ENCODE assay signal across 23 cellular contexts in the genomic region with DNA sequence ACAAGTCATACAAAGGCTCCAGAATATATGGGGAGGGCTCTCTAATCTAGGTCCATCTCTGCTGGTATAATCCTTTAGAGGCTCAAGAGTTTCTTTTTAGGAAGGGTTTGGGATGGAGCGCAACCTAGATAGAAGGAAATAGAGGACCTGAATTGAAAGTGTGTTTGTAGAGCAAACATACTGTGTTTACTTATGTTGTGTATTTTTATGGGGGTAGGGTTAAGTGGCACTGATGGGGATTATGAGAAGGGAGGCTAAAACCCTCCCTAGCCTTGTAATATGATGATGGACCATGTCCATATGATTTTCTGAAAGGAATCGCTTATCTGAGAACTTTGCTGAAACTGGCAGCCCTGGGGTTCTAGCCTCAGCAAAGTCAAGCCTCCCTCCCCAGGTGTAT. TPM values are rescaled to one million over a fixed set of nuclear protein-coding genes. Genes with fewer than 3 reads are reported as not detected.
A peak's percentile ranks its signal among the peaks of the same experiment; 100 is the strongest.
DNase-seq lines count a peak whose midpoint lies in the region; TF ChIP-seq lines count a peak whose summit lies in the region.
"Had no signal": no experiment of that assay in that cellular context is flagged by ENCODE, and none has a peak within 500 bp of the region (broad histone marks: within the 10 kb centered on the region; RNA-seq: fewer than 3 reads in every experiment).

No MANE protein-coding gene starts in this region.

- H3K4me3 ChIP-seq in liver (ENCODE audit: low read depth in 1 of 3, low read length in 3 of 3): no peak overlapping the region
- no peak overlapping the region for H3K4me3 ChIP-seq in hepatocyte
- H3K4me3 ChIP-seq: body of pancreas, K562, left lung, tibial artery had no signal

- TF ChIP-seq RAD21 in liver (IDR thresholded peaks at IDR 0.05): peak; percentile 36 to 38

- no peak overlapping the region for H3K4me2 ChIP-seq in hepatocyte
- H3K4me2 ChIP-seq: SK-N-SH had no signal

- H3K4me1 ChIP-seq in liver (ENCODE audit: control insufficient read depth in 4 of 4, insufficient read depth in 4 of 4, low read length in 3 of 4): peaks cover 3 to 35% (median 22%) of the 10 kb centered on the region in 4 donors
- H3K4me1 ChIP-seq in hepatocyte (ENCODE audit: insufficient read depth): peaks cover 5% of the 10 kb centered on the region

- DNase-seq in DMS153 treated with DMSO at 0.1 percent for 48 hours (lab: John Stamatoyannopoulos, UW; ENCODE audit: unreplicated experiment) (peak; percentile 27), NCI-H2029 treated with DMSO at 0.1 percent for 48 hours (lab: John Stamatoyannopoulos, UW) (peak; percentile 94), NCI-H774 (lab: John Stamatoyannopoulos, UW) (peak; percentile 61), hepatocyte (ENCODE audit: low spot score) (no peak), NCI-H526 (lab: John Stamatoyannopoulos, UW) (no peak), NCI-H1105 (lab: John Stamatoyannopoulos, UW) (no peak)
- DNase-seq: activated CD4-positive, alpha-beta memory T cell treated with anti-CD3 and anti-CD28 coated beads, Interleukin-2, amount 10 ng/mL, durations not matched to agents 7 days and 5 days; activated naive CD4-positive, alpha-beta T cell treated with anti-CD3 and anti-CD28 coated beads, Interleukin-2, amount 10 ng/mL, durations not matched to agents 7 days and 5 days; body of pancreas; DND-41; endodermal cell; glutamatergic neuron; GOT3; HFFc6; left lung; mesenchymal stem cell; NCI-H82; nephron progenitor cell; SK-N-SH; stimulated activated CD4-positive, alpha-beta T cell treated with anti-CD3 and anti-CD28 coated beads, Interleukin-4, amount 100 ng/mL, for 24 hours; tibial artery had no signal

- H2AFZ ChIP-seq in hepatocyte: no peak overlapping the region

- TF ChIP-seq CTCF in liver (IDR thresholded peaks at IDR 0.05; ENCODE audit: low read depth, low read length, missing input control): no peak
- TF ChIP-seq CTCF in hepatocyte (IDR thresholded peaks at IDR 0.05; ENCODE audit: poor library complexity): no peak

- peaks cover 1% of the 10 kb centered on the region for H3K79me2 ChIP-seq in hepatocyte

- peaks cover under 1% of the 10 kb centered on the region for H4K20me1 ChIP-seq in hepatocyte (ENCODE audit: insufficient read depth, poor library complexity, severe bottlenecking)

- H3K27ac ChIP-seq in liver (ENCODE audit: low read depth in 1 of 2, low read length in 2 of 2) (peak overlapping the region in 1 of 2 donors; percentile 13), hepatocyte (no peak overlapping the region)
- H3K27ac ChIP-seq: left lung had no signal

- H3K27me3 ChIP-seq in liver (ENCODE audit: control insufficient read depth in 4 of 4, insufficient read depth in 4 of 4, low read length in 3 of 4) (no peaks in the 10 kb centered on the region), hepatocyte (no peaks in the 10 kb centered on the region)
- H3K27me3 ChIP-seq: body of pancreas, left lung, tibial artery had no signal

- peak overlapping the region in 1 of 2 donors; percentile 8 for H3K9ac ChIP-seq in liver (ENCODE audit: low read depth in 1 of 2, low read length in 2 of 2)
- H3K9ac ChIP-seq: SK-N-SH had no signal

- H3K9me3 ChIP-seq in liver (ENCODE audit: control insufficient read depth in 4 of 4, low read length in 3 of 4) (no peaks in the 10 kb centered on the region), hepatocyte (ENCODE audit: low read depth) (peaks cover 6% of the 10 kb centered on the region)
- H3K9me3 ChIP-seq: body of pancreas, left lung, SK-N-SH, tibial artery had no signal

- H3K9me2 ChIP-seq in hepatocyte (replicated peaks; ENCODE audit: insufficient read depth): no peaks in the 10 kb centered on the region
- H3K9me2 ChIP-seq: SK-N-SH had no signal

- H3K36me3 ChIP-seq in liver (ENCODE audit: control insufficient read depth in 4 of 4, insufficient read depth in 3 of 4, low read depth in 1 of 4, low read length in 3 of 4) (no peaks in the 10 kb centered on the region), hepatocyte (replicated peaks; ENCODE audit: insufficient read depth, low read depth) (no peaks in the 10 kb centered on the region)
- H3K36me3 ChIP-seq: left lung had no signal

- 34% methylated on average over 2 of the region's 2 CpGs for WGBS in liver
- 71% methylated on average over 2 of the region's 2 CpGs for WGBS in hepatocyte (ENCODE audit: low lambda C conversion rate, missing lambda C conversion rate)

TF ChIP-seq in liver, 16 proteins besides CTCF, POLR2A, EP300 and RAD21:
- TF ChIP-seq HNF4G (IDR thresholded peaks at IDR 0.05) (no peak), REST (IDR thresholded peaks at IDR 0.05) (no peak), FOXA1 (IDR thresholded peaks at IDR 0.05) (peak; percentile 87), SP1 (IDR thresholded peaks at IDR 0.05) (no peak), FOXA2 (IDR thresholded peaks at IDR 0.05) (peak; percentile 96), HNF4A (conservative IDR thresholded peaks at IDR 0.05) (peak; percentile 16 to 38), JUND (IDR thresholded peaks at IDR 0.05) (no peak), NR2F2 (IDR thresholded peaks at IDR 0.05) (no peak), EGR1 (IDR thresholded peaks at IDR 0.05; ENCODE audit: low read depth in 2 of 2) (no peak), YY1 (IDR thresholded peaks at IDR 0.05) (no peak), TAF1 (conservative IDR thresholded peaks at IDR 0.05) (no peak), RXRA (IDR thresholded peaks at IDR 0.05) (peak in 1 of 2 donors; percentile 32), GABPA (IDR thresholded peaks at IDR 0.05 in 1 of 2, conservative IDR thresholded peaks at IDR 0.05 in 1 of 2) (no peak)
- TF ChIP-seq, protein P1, sequence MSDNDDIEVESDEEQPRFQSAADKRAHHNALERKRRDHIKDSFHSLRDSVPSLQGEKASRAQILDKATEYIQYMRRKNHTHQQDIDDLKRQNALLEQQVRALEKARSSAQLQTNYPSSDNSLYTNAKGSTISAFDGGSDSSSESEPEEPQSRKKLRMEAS (IDR thresholded peaks at IDR 0.05): no peak
- TF ChIP-seq, protein P2, sequence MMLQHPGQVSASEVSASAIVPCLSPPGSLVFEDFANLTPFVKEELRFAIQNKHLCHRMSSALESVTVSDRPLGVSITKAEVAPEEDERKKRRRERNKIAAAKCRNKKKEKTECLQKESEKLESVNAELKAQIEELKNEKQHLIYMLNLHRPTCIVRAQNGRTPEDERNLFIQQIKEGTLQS (IDR thresholded peaks at IDR 0.05): no peak
- TF ChIP-seq, protein P3, sequence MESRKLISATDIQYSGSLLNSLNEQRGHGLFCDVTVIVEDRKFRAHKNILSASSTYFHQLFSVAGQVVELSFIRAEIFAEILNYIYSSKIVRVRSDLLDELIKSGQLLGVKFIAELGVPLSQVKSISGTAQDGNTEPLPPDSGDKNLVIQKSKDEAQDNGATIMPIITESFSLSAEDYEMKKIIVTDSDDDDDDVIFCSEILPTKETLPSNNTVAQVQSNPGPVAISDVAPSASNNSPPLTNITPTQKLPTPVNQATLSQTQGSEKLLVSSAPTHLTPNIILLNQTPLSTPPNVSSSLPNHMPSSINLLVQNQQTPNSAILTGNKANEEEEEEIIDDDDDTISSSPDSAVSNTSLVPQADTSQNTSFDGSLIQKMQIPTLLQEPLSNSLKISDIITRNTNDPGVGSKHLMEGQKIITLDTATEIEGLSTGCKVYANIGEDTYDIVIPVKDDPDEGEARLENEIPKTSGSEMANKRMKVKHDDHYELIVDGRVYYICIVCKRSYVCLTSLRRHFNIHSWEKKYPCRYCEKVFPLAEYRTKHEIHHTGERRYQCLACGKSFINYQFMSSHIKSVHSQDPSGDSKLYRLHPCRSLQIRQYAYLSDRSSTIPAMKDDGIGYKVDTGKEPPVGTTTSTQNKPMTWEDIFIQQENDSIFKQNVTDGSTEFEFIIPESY (IDR thresholded peaks at IDR 0.05): no peak
TF ChIP-seq in liver: peak in this region for 4.

RNA-seq across cellular contexts. Expression of gene ELL2, which starts 4.4 kb away (rescaled TPM):
- 10 to 100 TPM; 53.9 to 64.5 TPM for total RNA-seq in liver
- 10 to 100 TPM; 21.0 to 37.9 TPM for polyA plus RNA-seq in liver
- total RNA-seq in hepatocyte: 51.1 and 56.0 TPM in 2 replicates
- 31.9 and 34.6 TPM in 2 replicates for polyA plus RNA-seq in hepatocyte

Comparison
In these comparisons a context has a peak if more than half of its experiments do, and no peak if none do; other contexts are left out.
1. DNase-seq: peak in DMS153 treated with DMSO at 0.1 percent for 48 hours (single experiment), NCI-H2029 treated with DMSO at 0.1 percent for 48 hours (single experiment) and NCI-H774 (single experiment); none in hepatocyte (single experiment), NCI-H526 (0 of 2) and NCI-H1105 (single experiment).